In genomic region chr2:70302195-70302546, GRCh38 we compare ENCODE assay signal across 8 cellular contexts. TPM values are rescaled to one million over a fixed set of nuclear protein-coding genes. Genes with fewer than 3 reads are reported as not detected.
A peak's percentile ranks its signal among the peaks of the same experiment; 100 is the strongest.
DNase-seq lines count a peak whose midpoint lies in the region; ATAC-seq and TF ChIP-seq lines count a peak whose summit lies in the region.
"Not testable (repeated sequence)": the region's sequence is repeated elsewhere in the genome, so short reads cannot be mapped to it uniquely, and the experiment has no call there.

No MANE protein-coding gene starts in this region.

- TF ChIP-seq POLR2A in HCT116 (IDR thresholded peaks at IDR 0.05; ENCODE audit: borderline replicate concordance, extremely low read depth, insufficient read depth, insufficient read length), result not testable (repeated sequence)

- H3K4me1 ChIP-seq in ACC112 (ENCODE audit: control insufficient read depth, insufficient read depth, low read length, unreplicated experiment); SJCRH30; neural progenitor cell: not testable (repeated sequence)
- H3K4me1 ChIP-seq in HCT116 (ENCODE audit: control insufficient read depth in 1 of 2, insufficient read depth in 2 of 2, low read length in 2 of 2) (peaks cover 8 to 25% of the 10 kb centered on the region in 2 experiments), iPS-20b (ENCODE audit: insufficient read depth, low read length) (peaks cover 16% of the 10 kb centered on the region)

- H3K9me2 ChIP-seq in HCT116 (ENCODE audit: insufficient read depth), result not testable (repeated sequence)

- H3K27ac Mint-ChIP-seq in activated T-helper 2 cell treated with anti-CD3 and anti-CD28 coated beads, Interferon-gamma antibody, Interleukin-2, Interleukin-4, amounts not matched to agents 10 μg/mL and 5 μg/mL and 100 μg/mL, durations not matched to agents 14 hours and 24 hours and 36 hours; neural progenitor cell: not testable (repeated sequence)
- H3K27ac Mint-ChIP-seq in stimulated activated naive B cell treated with anti-CD40 and anti-IgM and Interleukin-4, amounts not matched to agents 10 μg/mL and 1 μg/mL and 100 μg/mL, for 72 hours, result peak overlapping the region; percentile 93

- not testable (repeated sequence) for H3K79me2 ChIP-seq in ACC112 (ENCODE audit: control insufficient read depth, insufficient read depth, low read length, unreplicated experiment)
- H3K79me2 ChIP-seq in HCT116 (ENCODE audit: insufficient read depth, low read length) (peaks cover 27% of the 10 kb centered on the region), neural progenitor cell (ENCODE audit: low read depth) (peaks cover 22% of the 10 kb centered on the region)

- H3K27ac ChIP-seq in ACC112 (ENCODE audit: low read depth, low read length); HCT116 (ENCODE audit: low read depth, low read length); SJCRH30; iPS-20b (ENCODE audit: low read length); neural progenitor cell: not testable (repeated sequence)
- peak overlapping the region in 41 of 59 donors; percentile 16 to 94 (median 86) for H3K27ac ChIP-seq in dorsolateral prefrontal cortex

- CTCF ChIA-PET in HCT116 (lab: Charles Lee), result interaction anchor here (0.7 to 8.0 kb wide), 12 partner anchors 8 to 577 kb away, joined by 3 to 167 read pairs (median 6); partner anchors contain the start of genes MXD1, PCYOX1 and SNRPG

- H3K36me3 ChIP-seq in ACC112 (ENCODE audit: insufficient read depth, low read length); neural progenitor cell: not testable (repeated sequence)
- H3K36me3 ChIP-seq in HCT116 (ENCODE audit: control insufficient read depth in 1 of 2, insufficient read depth in 2 of 2, low read length in 2 of 2) (peaks cover 9 to 27% of the 10 kb centered on the region in 2 experiments), SJCRH30 (peaks cover 22% of the 10 kb centered on the region), iPS-20b (ENCODE audit: insufficient read depth, low read depth, low read length) (peaks cover 33% of the 10 kb centered on the region)

- not testable (repeated sequence) for H3K27me3 ChIP-seq in ACC112 (ENCODE audit: insufficient read depth, low read length); HCT116 (ENCODE audit: insufficient read depth, low read length); SJCRH30; dorsolateral prefrontal cortex; iPS-20b (ENCODE audit: insufficient read depth, low read length); neural progenitor cell

- not testable (repeated sequence) for H4K20me1 ChIP-seq in HCT116 (ENCODE audit: insufficient read depth); neural progenitor cell (ENCODE audit: low read depth)

- H3K4me2 ChIP-seq in HCT116 (ENCODE audit: low read length) (peak overlapping the region; percentile 86; the same call in 1 of the 2 replicates), neural progenitor cell (peak overlapping the region; percentile 93)

- not testable (repeated sequence) for ATAC-seq in HCT116; stimulated activated naive B cell treated with anti-CD40 and anti-IgM and Interleukin-4, amounts not matched to agents 10 μg/mL and 1 μg/mL and 100 μg/mL, for 72 hours (replicated peaks)

- RAD21 ChIA-PET in HCT116 (lab: Charles Lee; ENCODE audit: low non-redundant PET in 1 of 2, low total read pairs in 2 of 2, uncharacterized antibody in 2 of 2, unreplicated experiment in 2 of 2), result not testable (repeated sequence)

- H3K4me3 ChIP-seq in ACC112 (ENCODE audit: low read depth, low read length) (peak overlapping the region; percentile 78), HCT116 (replicated peaks in 1 of 2; ENCODE audit: low read depth in 1 of 2, low read length in 2 of 2) (peak overlapping the region; percentile 72 to 79; a peak in 3 of 4 replicates), SJCRH30 (peak overlapping the region; percentile 84), dorsolateral prefrontal cortex (peak overlapping the region; percentile 69 to 99 (median 92)), iPS-20b (ENCODE audit: low read length) (peak overlapping the region; percentile 88; the same call in 1 of the 2 replicates), neural progenitor cell (peak overlapping the region; percentile 87)

- not testable (repeated sequence) for H3K27me3 Mint-ChIP-seq in activated T-helper 2 cell treated with anti-CD3 and anti-CD28 coated beads, Interferon-gamma antibody, Interleukin-2, Interleukin-4, amounts not matched to agents 10 μg/mL and 5 μg/mL and 100 μg/mL, durations not matched to agents 14 hours and 24 hours and 36 hours (ENCODE audit: low read depth); neural progenitor cell (ENCODE audit: insufficient read depth, low read depth); stimulated activated naive B cell treated with anti-CD40 and anti-IgM and Interleukin-4, amounts not matched to agents 10 μg/mL and 1 μg/mL and 100 μg/mL, for 72 hours

- H3K36me3 Mint-ChIP-seq in activated T-helper 2 cell treated with anti-CD3 and anti-CD28 coated beads, Interferon-gamma antibody, Interleukin-2, Interleukin-4, amounts not matched to agents 10 μg/mL and 5 μg/mL and 100 μg/mL, durations not matched to agents 14 hours and 24 hours and 36 hours (ENCODE audit: low read depth), result peaks cover 35% of the 10 kb centered on the region
- H3K36me3 Mint-ChIP-seq in neural progenitor cell, result peaks cover 19% of the 10 kb centered on the region
- peaks cover 20 to 23% of the 10 kb centered on the region in 2 donors for H3K36me3 Mint-ChIP-seq in stimulated activated naive B cell treated with anti-CD40 and anti-IgM and Interleukin-4, amounts not matched to agents 10 μg/mL and 1 μg/mL and 100 μg/mL, for 72 hours

- H3K9me3 Mint-ChIP-seq in activated T-helper 2 cell treated with anti-CD3 and anti-CD28 coated beads, Interferon-gamma antibody, Interleukin-2, Interleukin-4, amounts not matched to agents 10 μg/mL and 5 μg/mL and 100 μg/mL, durations not matched to agents 14 hours and 24 hours and 36 hours; neural progenitor cell; stimulated activated naive B cell treated with anti-CD40 and anti-IgM and Interleukin-4, amounts not matched to agents 10 μg/mL and 1 μg/mL and 100 μg/mL, for 72 hours: not testable (repeated sequence)

- H3K4me3 Mint-ChIP-seq in activated T-helper 2 cell treated with anti-CD3 and anti-CD28 coated beads, Interferon-gamma antibody, Interleukin-2, Interleukin-4, amounts not matched to agents 10 μg/mL and 5 μg/mL and 100 μg/mL, durations not matched to agents 14 hours and 24 hours and 36 hours (ENCODE audit: low read depth), result peak overlapping the region; percentile 88
- H3K4me3 Mint-ChIP-seq in neural progenitor cell, result peak overlapping the region; percentile 96
- peak overlapping the region; percentile 91 to 92 for H3K4me3 Mint-ChIP-seq in stimulated activated naive B cell treated with anti-CD40 and anti-IgM and Interleukin-4, amounts not matched to agents 10 μg/mL and 1 μg/mL and 100 μg/mL, for 72 hours

- H3F3A ChIP-seq in neural progenitor cell (ENCODE audit: low read depth), result peaks cover 20% of the 10 kb centered on the region

- H3K4me1 Mint-ChIP-seq in activated T-helper 2 cell treated with anti-CD3 and anti-CD28 coated beads, Interferon-gamma antibody, Interleukin-2, Interleukin-4, amounts not matched to agents 10 μg/mL and 5 μg/mL and 100 μg/mL, durations not matched to agents 14 hours and 24 hours and 36 hours (ENCODE audit: low read depth), result peaks cover 26% of the 10 kb centered on the region
- H3K4me1 Mint-ChIP-seq in neural progenitor cell, result peaks cover 31% of the 10 kb centered on the region
- peaks cover 17 to 29% of the 10 kb centered on the region in 2 donors for H3K4me1 Mint-ChIP-seq in stimulated activated naive B cell treated with anti-CD40 and anti-IgM and Interleukin-4, amounts not matched to agents 10 μg/mL and 1 μg/mL and 100 μg/mL, for 72 hours

- not testable (repeated sequence) for TF ChIP-seq CTCF in HCT116 (IDR thresholded peaks at IDR 0.05 in 2 of 3, conservative IDR thresholded peaks at IDR 0.05 in 1 of 3; ENCODE audit: borderline replicate concordance in 1 of 3, insufficient read depth in 1 of 3, low read depth in 2 of 3, low read length in 2 of 3); neural progenitor cell (IDR thresholded peaks at IDR 0.05)
- peak in 6 of 56 donors; percentile 1 to 34 (median 22) for TF ChIP-seq CTCF in dorsolateral prefrontal cortex (IDR thresholded peaks at IDR 0.05 in 54 of 56, conservative IDR thresholded peaks at IDR 0.05 in 2 of 56; ENCODE audit: low read depth in 1 of 56, partially characterized antibody in 56 of 56)

- H2AFZ ChIP-seq in ACC112 (ENCODE audit: low read length, unreplicated experiment); HCT116 (ENCODE audit: low read depth, low read length, poor library complexity, severe bottlenecking); neural progenitor cell (replicated peaks): not testable (repeated sequence)

- TF ChIP-seq RAD21 in HCT116 (IDR thresholded peaks at IDR 0.05; ENCODE audit: low read depth), result not testable (repeated sequence)

- intact Hi-C loops in HCT116 (cut with micrococcal nuclease), result loop anchor here (5.0 to 10.0 kb wide), 2 partner anchors 560 to 643 kb away; no protein-coding TSS in a partner anchor
- intact Hi-C loops in activated T-helper 2 cell treated with anti-CD3 and anti-CD28 coated beads, Interferon-gamma antibody, Interleukin-2, Interleukin-4, amounts not matched to agents 10 μg/mL and 5 μg/mL and 100 μg/mL, durations not matched to agents 14 hours and 24 hours and 36 hours (cut with micrococcal nuclease), result loop anchor here (2.0 to 10.0 kb wide), 2 partner anchors 389 to 483 kb away; no protein-coding TSS in a partner anchor
- intact Hi-C loops in dorsolateral prefrontal cortex (cut with DNase I), result loop anchor here (2.0 to 10.0 kb wide), 10 partner anchors 45 to 483 kb away; partner anchors contain the start of genes C2orf42 (in 1 of the 2), PCBP1 (in 1 of the 2), PCYOX1 (in 1 of the 2) and TGFA (in 1 of the 2)

- DNase-seq in HCT116 (ENCODE audit: low read depth, low spot score); SJCRH30; activated T-helper 2 cell treated with anti-CD3 and anti-CD28 coated beads, Interferon-gamma antibody, Interleukin-2, Interleukin-4, amounts not matched to agents 10 μg/mL and 5 μg/mL and 100 μg/mL, durations not matched to agents 14 hours and 24 hours and 36 hours (ENCODE audit: low spot score); dorsolateral prefrontal cortex; neural progenitor cell (ENCODE audit: low spot score); stimulated activated naive B cell treated with anti-CD40 and anti-IgM and Interleukin-4, amounts not matched to agents 10 μg/mL and 1 μg/mL and 100 μg/mL, for 72 hours: not testable (repeated sequence)

- peak overlapping the region; percentile 96; the same call in 1 of the 2 replicates for H3K9ac ChIP-seq in HCT116 (ENCODE audit: low read length)
- H3K9ac ChIP-seq in iPS-20b (ENCODE audit: low read depth, low read length); neural progenitor cell: not testable (repeated sequence)

- POLR2A ChIA-PET in HCT116 (lab: Charles Lee), result interaction anchor here (1.4 to 2.2 kb wide), 4 partner anchors 9 to 388 kb away, joined by 3 to 13 read pairs (median 6); partner anchors contain the start of gene SNRPG

- H3K9me3 ChIP-seq in HCT116 (ENCODE audit: control insufficient read depth in 1 of 2, insufficient read depth in 1 of 2, low read depth in 1 of 2, low read length in 2 of 2); SJCRH30 (replicated peaks); iPS-20b (ENCODE audit: insufficient read depth, low read depth, low read length); neural progenitor cell (ENCODE audit: low read depth): not testable (repeated sequence)

- BruUV-seq in HCT116 (replicated peaks; lab: Mats Ljungman, UMichigan), result not testable (repeated sequence)

RNA-seq across cellular contexts. Expression of gene FAM136A, which starts 0.3 kb away (rescaled TPM):
- 83.0 TPM for total RNA-seq in HCT116 (2021; ENCODE audit: unreplicated experiment)
- 45.8 and 54.1 TPM in 2 replicates for polyA plus RNA-seq in HCT116 (2012)
- 78.7 and 80.9 TPM in 2 replicates for total RNA-seq in SJCRH30 (2014; rRNA removed; shearing (Covaris generic))
- total RNA-seq in activated T-helper 2 cell treated with anti-CD3 and anti-CD28 coated beads, Interferon-gamma antibody, Interleukin-2, Interleukin-4, amounts not matched to agents 10 μg/mL and 5 μg/mL and 100 μg/mL, durations not matched to agents 14 hours and 24 hours and 36 hours, result 71.3 and 71.8 TPM in 2 replicates
- 10 to 100 TPM in 119 of 120 experiments, 1 to 10 TPM in 1; 9.5 to 27.5 (median 18.9) TPM for total RNA-seq in dorsolateral prefrontal cortex
- total RNA-seq in neural progenitor cell (ENCODE audit: low replicate concordance), result 90.7 and 119 TPM in 2 replicates

RNA-seq across cellular contexts. Expression of gene SNRPG, which starts 8.6 kb away (rescaled TPM):
- total RNA-seq in HCT116 (2021; ENCODE audit: unreplicated experiment) (338 TPM), dorsolateral prefrontal cortex (10 to 100 TPM; 26.8 to 64.2 (median 41.0) TPM), neural progenitor cell (ENCODE audit: low replicate concordance) (184 and 488 TPM in 2 replicates)
- polyA plus RNA-seq in HCT116 (2012), result 210 and 224 TPM in 2 replicates
- 646 and 678 TPM in 2 replicates for total RNA-seq in SJCRH30 (2014; rRNA removed; shearing (Covaris generic))
- total RNA-seq in activated T-helper 2 cell treated with anti-CD3 and anti-CD28 coated beads, Interferon-gamma antibody, Interleukin-2, Interleukin-4, amounts not matched to agents 10 μg/mL and 5 μg/mL and 100 μg/mL, durations not matched to agents 14 hours and 24 hours and 36 hours, result 415 and 420 TPM in 2 replicates

RNA-seq across cellular contexts. Expression of gene PCYOX1, which starts 44.2 kb away (rescaled TPM):
- total RNA-seq in HCT116 (2021; ENCODE audit: unreplicated experiment), result 37.9 TPM
- polyA plus RNA-seq in HCT116 (2012), result 13.6 and 16.6 TPM in 2 replicates
- 47.8 and 50.0 TPM in 2 replicates for total RNA-seq in SJCRH30 (2014; rRNA removed; shearing (Covaris generic))
- total RNA-seq in activated T-helper 2 cell treated with anti-CD3 and anti-CD28 coated beads, Interferon-gamma antibody, Interleukin-2, Interleukin-4, amounts not matched to agents 10 μg/mL and 5 μg/mL and 100 μg/mL, durations not matched to agents 14 hours and 24 hours and 36 hours, result 17.5 and 21.3 TPM in 2 replicates
- 100 to 1,000 TPM in 1 of 120 experiments, 10 to 100 TPM in 119; 43.0 to 105 (median 70.8) TPM for total RNA-seq in dorsolateral prefrontal cortex
- total RNA-seq in neural progenitor cell (ENCODE audit: low replicate concordance), result 27.3 and 41.3 TPM in 2 replicates

RNA-seq across cellular contexts. Expression of gene TIA1, which starts 53.7 kb away (rescaled TPM):
- total RNA-seq in HCT116 (2021; ENCODE audit: unreplicated experiment), result 94.1 TPM
- polyA plus RNA-seq in HCT116 (2012), result 63.6 and 72.4 TPM in 2 replicates
- 148 and 189 TPM in 2 replicates for total RNA-seq in SJCRH30 (2014; rRNA removed; shearing (Covaris generic))
- 113 TPM in 2 replicates for total RNA-seq in activated T-helper 2 cell treated with anti-CD3 and anti-CD28 coated beads, Interferon-gamma antibody, Interleukin-2, Interleukin-4, amounts not matched to agents 10 μg/mL and 5 μg/mL and 100 μg/mL, durations not matched to agents 14 hours and 24 hours and 36 hours
- 100 to 1,000 TPM in 116 of 120 experiments, 10 to 100 TPM in 4; 80.0 to 187 (median 133) TPM for total RNA-seq in dorsolateral prefrontal cortex
- total RNA-seq in neural progenitor cell (ENCODE audit: low replicate concordance), result 348 and 539 TPM in 2 replicates
